7 cellular contexts compared by ENCODE assay signal in the genomic region with DNA sequence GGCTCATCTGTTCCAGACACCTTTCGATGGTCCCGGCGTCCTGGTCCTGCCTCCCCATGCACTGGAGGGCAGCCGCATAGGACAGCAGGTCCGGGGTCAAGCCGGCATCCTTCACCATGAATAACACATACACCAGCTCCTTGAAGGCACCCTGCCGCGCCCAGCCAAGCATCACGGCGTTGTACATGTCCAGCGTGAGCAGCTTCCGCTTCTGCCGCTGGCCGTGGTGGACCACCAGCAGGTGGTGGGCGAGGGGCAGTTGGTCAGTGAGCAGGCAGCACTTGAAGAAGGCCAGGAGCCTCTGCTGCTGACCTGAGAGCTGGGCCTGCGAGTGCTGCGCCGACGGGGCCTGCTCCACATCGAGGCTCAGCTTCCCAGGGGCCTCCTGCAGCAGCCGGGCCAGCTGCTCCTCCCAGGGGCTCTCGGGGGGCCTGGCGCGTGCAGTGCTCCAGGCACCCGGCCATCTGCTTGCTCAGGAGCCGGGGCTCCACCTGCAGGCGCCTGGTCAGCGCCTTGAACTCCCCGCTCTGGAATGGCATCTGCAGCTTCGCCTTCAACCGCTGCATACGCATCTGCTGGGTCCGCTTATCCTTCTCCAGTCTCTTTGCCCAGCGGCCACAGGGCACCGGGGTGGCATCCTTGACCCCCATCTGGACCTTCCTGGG.
A peak's percentile ranks its signal among the peaks of the same experiment; 100 is the strongest.
DNase-seq lines count a peak whose midpoint lies in the region; ATAC-seq, FAIRE-seq and TF ChIP-seq lines count a peak whose summit lies in the region.
"Not testable (repeated sequence)": the region's sequence is repeated elsewhere in the genome, so short reads cannot be mapped to it uniquely, and the experiment has no call there.

No MANE protein-coding gene starts in this region.

- DNase-seq in BE2C (peak; percentile 36), RWPE2 (ENCODE audit: low spot score) (peak; percentile 66), spleen (peak; percentile 71)
- DNase-seq in HTR-8/SVneo (ENCODE audit: insufficient read length, low spot score); WTC11 (ENCODE audit: low spot score); HepG2 (ENCODE audit: low spot score); urothelium cell line (ENCODE audit: low spot score): not testable (repeated sequence)

- not testable (repeated sequence) for H3K27me3 ChIP-seq in BE2C; HepG2 (ENCODE audit: control insufficient read depth in 1 of 2, insufficient read depth in 2 of 2, low read length in 2 of 2)
- H3K27me3 ChIP-seq in RWPE2 (ENCODE audit: insufficient read depth, poor library complexity, severe bottlenecking) (peaks cover 13% of the 10 kb centered on the region), spleen (replicated peaks in 1 of 7) (peaks cover 0 to 47% (median 26%) of the 10 kb centered on the region in 7 donors)

- H3K36me3 Mint-ChIP-seq in WTC11, result not testable (repeated sequence)

- ATAC-seq in RWPE2 (ENCODE audit: low read depth), result not testable (repeated sequence)
- ATAC-seq in WTC11 (peak; percentile 66), HepG2 (peak; percentile 71)

- TF ChIP-seq EP300 in HepG2 (IDR thresholded peaks at IDR 0.05; ENCODE audit: low read depth in 2 of 2, low read length in 2 of 2); HepG2 (CRISPR knock-in tag; IDR thresholded peaks at IDR 0.05; ENCODE audit: borderline replicate concordance): not testable (repeated sequence)

- in situ Hi-C loops in HepG2 (cut with HindIII; ENCODE audit: extremely low pct_ligation_motif_present, low pct_unique_long_range_greater_than_20kb), result not testable (repeated sequence)

- H3K4me3 Mint-ChIP-seq in WTC11, result not testable (repeated sequence)

- not testable (repeated sequence) for H3K4me1 ChIP-seq in BE2C; RWPE2 (ENCODE audit: insufficient read depth, poor library complexity, severe bottlenecking); HepG2 (ENCODE audit: insufficient read depth, low read length)
- H3K4me1 ChIP-seq in spleen, result peaks cover 0 to 16% (median 8%) of the 10 kb centered on the region in 6 donors

- H3K27me3 Mint-ChIP-seq in WTC11 (ENCODE audit: low read depth), result peaks cover 12% of the 10 kb centered on the region

- 81% methylated on average over 16 of the region's 35 CpGs for WGBS in HepG2 (ENCODE audit: low lambda C conversion rate)
- WGBS in spleen, 5 donors, result 88 to 95% (median 91%) methylated on average over 19 to 35 of the region's 35 CpGs

- not testable (repeated sequence) for H3K27ac Mint-ChIP-seq in WTC11

- not testable (repeated sequence) for BruUV-seq in HepG2 (replicated peaks; lab: Mats Ljungman, UMichigan)

- H3K9ac ChIP-seq in HepG2 (ENCODE audit: insufficient read depth, low read depth, low read length), result not testable (repeated sequence)

- TF ChIP-seq CTCF in BE2C (IDR thresholded peaks at IDR 0.05; ENCODE audit: low read depth, low read length); RWPE2 (IDR thresholded peaks at IDR 0.05; ENCODE audit: poor library complexity, severe bottlenecking); WTC11 (IDR thresholded peaks at IDR 0.05); spleen (IDR thresholded peaks at IDR 0.05 in 8 of 11, conservative IDR thresholded peaks at IDR 0.05 in 3 of 11): not testable (repeated sequence)
- TF ChIP-seq CTCF in HepG2 (CRISPR knock-in tag; IDR thresholded peaks at IDR 0.05), result 0 out of 2 replicates have a peak, but pooled peaks have one; percentile 25

- intact Hi-C loops in HepG2 (cut with micrococcal nuclease; ENCODE audit: unreplicated experiment); spleen (cut with DNase I; ENCODE audit: low total_unique reads): not testable (repeated sequence)

- peak; percentile 87 for FAIRE-seq in HTR-8/SVneo (lab: Jason Lieb, UNC)
- FAIRE-seq in HepG2 (lab: Jason Lieb, UNC), result not testable (repeated sequence)
- peak; percentile 89 for FAIRE-seq in urothelium cell line (lab: Jason Lieb, UNC)

- H3K4me3 ChIP-seq in BE2C (ENCODE audit: low read depth, low read length); RWPE2 (ENCODE audit: severe bottlenecking); HepG2 (replicated peaks in 1 of 3; ENCODE audit: insufficient read depth in 1 of 3, low read depth in 2 of 3, low read length in 3 of 3); spleen: not testable (repeated sequence)

- not testable (repeated sequence) for H3K9me3 ChIP-seq in BE2C; RWPE2 (ENCODE audit: severe bottlenecking); HepG2 (ENCODE audit: low read length); spleen

- H2AFZ ChIP-seq in HepG2 (ENCODE audit: low read length), result not testable (repeated sequence)

- H3K36me3 ChIP-seq in BE2C; RWPE2 (ENCODE audit: low read depth); HepG2 (replicated peaks in 1 of 2; ENCODE audit: control insufficient read depth in 1 of 2, insufficient read depth in 2 of 2, low read length in 2 of 2); spleen: not testable (repeated sequence)

- POLR2A ChIA-PET in WTC11 (lab: Charles Lee); HepG2 (lab: Yijun Ruan, JAX): not testable (repeated sequence)

- not testable (repeated sequence) for H3K79me2 ChIP-seq in HepG2 (ENCODE audit: insufficient read depth, low read length)

- not testable (repeated sequence) for TF ChIP-seq RAD21 in HepG2 (CRISPR knock-in tag; IDR thresholded peaks at IDR 0.05)

- H3K4me1 Mint-ChIP-seq in WTC11, result peaks cover 18% of the 10 kb centered on the region

- not testable (repeated sequence) for H3K27ac ChIP-seq in RWPE2 (ENCODE audit: poor library complexity, severe bottlenecking); HepG2 (ENCODE audit: extremely low read length, insufficient read depth, low read length); spleen

- CTCF ChIA-PET in WTC11 (lab: Charles Lee), result interaction anchor here (1.4 kb wide), 1 partner anchor 30 kb away, joined by 3 read pairs; no protein-coding TSS in a partner anchor
- CTCF ChIA-PET in HepG2 (lab: Yijun Ruan, JAX; ENCODE audit: low intra/inter-chr PET ratio, low total read pairs), result not testable (repeated sequence)

- H3K9me3 Mint-ChIP-seq in WTC11, result peaks cover 13% of the 10 kb centered on the region

- H4K20me1 ChIP-seq in HepG2 (ENCODE audit: insufficient read depth, low read length), result not testable (repeated sequence)

- H3K4me2 ChIP-seq in HepG2 (ENCODE audit: low read depth, low read length), result not testable (repeated sequence)

- not testable (repeated sequence) for TF ChIP-seq POLR2A in HepG2 (IDR thresholded peaks at IDR 0.05; ENCODE audit: insufficient read depth in 1 of 2, low read depth in 2 of 2, low read length in 2 of 2); spleen (IDR thresholded peaks at IDR 0.05)

TF ChIP-seq in HepG2, 621 proteins besides CTCF, POLR2A, EP300 and RAD21:
- TF ChIP-seq ZBTB33 (CRISPR knock-in tag; IDR thresholded peaks at IDR 0.05), result 0 out of 2 replicates have a peak, but pooled peaks have one; percentile 53
